Comparison of ENCODE assay signal across 15 cellular contexts in genomic region chr2:146238254-146238961, GRCh38.
"Had no signal": no experiment of that assay in that cellular context is flagged by ENCODE, and none has a peak within 500 bp of the region (broad histone marks: within the 10 kb centered on the region; RNA-seq: fewer than 3 reads in every experiment).

No MANE protein-coding gene starts in this region.

- H3K9me3 Mint-ChIP-seq: activated CD4-positive, alpha-beta T cell treated with anti-CD3 and anti-CD28 coated beads, Interleukin-2, amount 10 ng/mL, durations not matched to agents 7 days and 5 days; activated T-helper 2 cell treated with anti-CD3 and anti-CD28 coated beads, Interferon-gamma antibody, Interleukin-2, Interleukin-4, amounts not matched to agents 10 μg/mL and 5 μg/mL and 100 μg/mL, durations not matched to agents 14 hours and 24 hours and 36 hours; brain; endodermal cell; neural progenitor cell; T-helper 1 cell treated with Interleukin-12 subunit alpha and Interleukin-12 subunit beta and Interleukin-4 antibody, amounts not matched to agents 30 μg/mL and 1 μg/mL, for 36 hours; WTC11 had no signal

- H3K4me1 ChIP-seq: adrenal gland, neural progenitor cell, parathyroid adenoma had no signal

- ATAC-seq: stimulated activated effector memory CD8-positive, alpha-beta T cell treated with anti-CD3 and anti-CD28 coated beads, Interleukin-12 subunit alpha, Interleukin-12 subunit beta, amount 100 ng/mL, for 72 hours; WTC11 had no signal

- H3K9me3 ChIP-seq: adrenal gland, transverse colon had no signal

- H3K36me3 Mint-ChIP-seq: brain; neural progenitor cell; stimulated activated effector memory CD8-positive, alpha-beta T cell treated with anti-CD3 and anti-CD28 coated beads, Interleukin-12 subunit alpha, Interleukin-12 subunit beta, amount 100 ng/mL, for 72 hours; WTC11 had no signal

- H3K4me3 Mint-ChIP-seq: activated CD4-positive, alpha-beta T cell treated with anti-CD3 and anti-CD28 coated beads, Interleukin-2, amount 10 ng/mL, durations not matched to agents 7 days and 5 days; brain; endodermal cell; neural progenitor cell; stimulated activated effector memory CD8-positive, alpha-beta T cell treated with anti-CD3 and anti-CD28 coated beads, Interleukin-12 subunit alpha, Interleukin-12 subunit beta, amount 100 ng/mL, for 72 hours; T-helper 1 cell treated with Interleukin-12 subunit alpha and Interleukin-12 subunit beta and Interleukin-4 antibody, amounts not matched to agents 30 μg/mL and 1 μg/mL, for 36 hours; WTC11 had no signal

- H3K27me3 ChIP-seq: adrenal gland, neural progenitor cell, transverse colon had no signal

- H3K27me3 Mint-ChIP-seq: activated CD4-positive, alpha-beta T cell treated with anti-CD3 and anti-CD28 coated beads, Interleukin-2, amount 10 ng/mL, durations not matched to agents 7 days and 5 days; brain had no signal

- H3K36me3 ChIP-seq: adrenal gland, neural progenitor cell, transverse colon had no signal

- H3K4me3 ChIP-seq: adrenal gland, neural progenitor cell, smooth muscle cell, transverse colon had no signal

- H3K27ac ChIP-seq: adrenal gland, neural progenitor cell, parathyroid adenoma, transverse colon had no signal

- H3K27ac Mint-ChIP-seq: activated CD4-positive, alpha-beta T cell treated with anti-CD3 and anti-CD28 coated beads, Interleukin-2, amount 10 ng/mL, durations not matched to agents 7 days and 5 days; activated T-helper 2 cell treated with anti-CD3 and anti-CD28 coated beads, Interferon-gamma antibody, Interleukin-2, Interleukin-4, amounts not matched to agents 10 μg/mL and 5 μg/mL and 100 μg/mL, durations not matched to agents 14 hours and 24 hours and 36 hours; endodermal cell; neural progenitor cell; stimulated activated effector memory CD8-positive, alpha-beta T cell treated with anti-CD3 and anti-CD28 coated beads, Interleukin-12 subunit alpha, Interleukin-12 subunit beta, amount 100 ng/mL, for 72 hours; T-helper 1 cell treated with Interleukin-12 subunit alpha and Interleukin-12 subunit beta and Interleukin-4 antibody, amounts not matched to agents 30 μg/mL and 1 μg/mL, for 36 hours; WTC11 had no signal

- H3K4me1 Mint-ChIP-seq: activated CD4-positive, alpha-beta T cell treated with anti-CD3 and anti-CD28 coated beads, Interleukin-2, amount 10 ng/mL, durations not matched to agents 7 days and 5 days; stimulated activated effector memory CD8-positive, alpha-beta T cell treated with anti-CD3 and anti-CD28 coated beads, Interleukin-12 subunit alpha, Interleukin-12 subunit beta, amount 100 ng/mL, for 72 hours had no signal

- DNase-seq: activated CD4-positive, alpha-beta T cell treated with anti-CD3 and anti-CD28 coated beads, Interleukin-2, amount 10 ng/mL, durations not matched to agents 7 days and 5 days; activated naive CD4-positive, alpha-beta T cell treated with anti-CD3 and anti-CD28 coated beads, Interleukin-2, amount 50 U/mL, for 16 hours; adrenal gland; cerebellar nuclear complex; endodermal cell; foreskin melanocyte; transverse colon had no signal
